In the genomic region with DNA sequence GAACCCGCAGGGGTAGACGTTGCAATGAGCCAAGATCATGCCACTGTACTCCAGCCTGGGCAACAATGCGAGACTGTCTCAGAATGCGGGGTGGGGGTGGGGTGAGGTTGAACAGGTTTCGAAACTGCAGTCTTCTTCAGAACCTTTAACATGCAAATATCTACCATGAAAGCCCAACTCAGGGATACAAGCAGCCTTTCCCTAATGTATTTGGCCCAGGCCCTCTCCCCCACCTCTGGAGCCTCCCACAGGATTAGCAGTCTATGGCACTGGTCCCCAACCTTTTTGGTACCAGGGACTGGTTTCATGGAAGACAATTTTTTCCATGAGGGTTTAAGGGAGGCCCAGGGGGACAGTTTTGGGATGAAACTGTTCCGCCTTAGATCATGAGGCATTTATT, we compare ENCODE assay signal across 1 cellular context.
TF ChIP-seq lines count a peak whose summit lies in the region.

No MANE protein-coding gene starts in this region.

TF ChIP-seq in GM23338, 12 proteins besides CTCF, POLR2A, EP300 and RAD21 (continued from another document):
- TF ChIP-seq STAT1 (IDR thresholded peaks at IDR 0.05; ENCODE audit: unreplicated experiment), result no peak
- no peak for TF ChIP-seq NANOG (IDR thresholded peaks at IDR 0.05; ENCODE audit: borderline replicate concordance)
